1 cellular context compared by ENCODE assay signal in genomic region chr14:75215520-75215919, GRCh38.
TF ChIP-seq lines count a peak whose summit lies in the region.

No MANE protein-coding gene starts in this region.

TF ChIP-seq in GM23338, 12 proteins besides CTCF, POLR2A, EP300 and RAD21 (continued from another document):
- TF ChIP-seq, protein P1, sequence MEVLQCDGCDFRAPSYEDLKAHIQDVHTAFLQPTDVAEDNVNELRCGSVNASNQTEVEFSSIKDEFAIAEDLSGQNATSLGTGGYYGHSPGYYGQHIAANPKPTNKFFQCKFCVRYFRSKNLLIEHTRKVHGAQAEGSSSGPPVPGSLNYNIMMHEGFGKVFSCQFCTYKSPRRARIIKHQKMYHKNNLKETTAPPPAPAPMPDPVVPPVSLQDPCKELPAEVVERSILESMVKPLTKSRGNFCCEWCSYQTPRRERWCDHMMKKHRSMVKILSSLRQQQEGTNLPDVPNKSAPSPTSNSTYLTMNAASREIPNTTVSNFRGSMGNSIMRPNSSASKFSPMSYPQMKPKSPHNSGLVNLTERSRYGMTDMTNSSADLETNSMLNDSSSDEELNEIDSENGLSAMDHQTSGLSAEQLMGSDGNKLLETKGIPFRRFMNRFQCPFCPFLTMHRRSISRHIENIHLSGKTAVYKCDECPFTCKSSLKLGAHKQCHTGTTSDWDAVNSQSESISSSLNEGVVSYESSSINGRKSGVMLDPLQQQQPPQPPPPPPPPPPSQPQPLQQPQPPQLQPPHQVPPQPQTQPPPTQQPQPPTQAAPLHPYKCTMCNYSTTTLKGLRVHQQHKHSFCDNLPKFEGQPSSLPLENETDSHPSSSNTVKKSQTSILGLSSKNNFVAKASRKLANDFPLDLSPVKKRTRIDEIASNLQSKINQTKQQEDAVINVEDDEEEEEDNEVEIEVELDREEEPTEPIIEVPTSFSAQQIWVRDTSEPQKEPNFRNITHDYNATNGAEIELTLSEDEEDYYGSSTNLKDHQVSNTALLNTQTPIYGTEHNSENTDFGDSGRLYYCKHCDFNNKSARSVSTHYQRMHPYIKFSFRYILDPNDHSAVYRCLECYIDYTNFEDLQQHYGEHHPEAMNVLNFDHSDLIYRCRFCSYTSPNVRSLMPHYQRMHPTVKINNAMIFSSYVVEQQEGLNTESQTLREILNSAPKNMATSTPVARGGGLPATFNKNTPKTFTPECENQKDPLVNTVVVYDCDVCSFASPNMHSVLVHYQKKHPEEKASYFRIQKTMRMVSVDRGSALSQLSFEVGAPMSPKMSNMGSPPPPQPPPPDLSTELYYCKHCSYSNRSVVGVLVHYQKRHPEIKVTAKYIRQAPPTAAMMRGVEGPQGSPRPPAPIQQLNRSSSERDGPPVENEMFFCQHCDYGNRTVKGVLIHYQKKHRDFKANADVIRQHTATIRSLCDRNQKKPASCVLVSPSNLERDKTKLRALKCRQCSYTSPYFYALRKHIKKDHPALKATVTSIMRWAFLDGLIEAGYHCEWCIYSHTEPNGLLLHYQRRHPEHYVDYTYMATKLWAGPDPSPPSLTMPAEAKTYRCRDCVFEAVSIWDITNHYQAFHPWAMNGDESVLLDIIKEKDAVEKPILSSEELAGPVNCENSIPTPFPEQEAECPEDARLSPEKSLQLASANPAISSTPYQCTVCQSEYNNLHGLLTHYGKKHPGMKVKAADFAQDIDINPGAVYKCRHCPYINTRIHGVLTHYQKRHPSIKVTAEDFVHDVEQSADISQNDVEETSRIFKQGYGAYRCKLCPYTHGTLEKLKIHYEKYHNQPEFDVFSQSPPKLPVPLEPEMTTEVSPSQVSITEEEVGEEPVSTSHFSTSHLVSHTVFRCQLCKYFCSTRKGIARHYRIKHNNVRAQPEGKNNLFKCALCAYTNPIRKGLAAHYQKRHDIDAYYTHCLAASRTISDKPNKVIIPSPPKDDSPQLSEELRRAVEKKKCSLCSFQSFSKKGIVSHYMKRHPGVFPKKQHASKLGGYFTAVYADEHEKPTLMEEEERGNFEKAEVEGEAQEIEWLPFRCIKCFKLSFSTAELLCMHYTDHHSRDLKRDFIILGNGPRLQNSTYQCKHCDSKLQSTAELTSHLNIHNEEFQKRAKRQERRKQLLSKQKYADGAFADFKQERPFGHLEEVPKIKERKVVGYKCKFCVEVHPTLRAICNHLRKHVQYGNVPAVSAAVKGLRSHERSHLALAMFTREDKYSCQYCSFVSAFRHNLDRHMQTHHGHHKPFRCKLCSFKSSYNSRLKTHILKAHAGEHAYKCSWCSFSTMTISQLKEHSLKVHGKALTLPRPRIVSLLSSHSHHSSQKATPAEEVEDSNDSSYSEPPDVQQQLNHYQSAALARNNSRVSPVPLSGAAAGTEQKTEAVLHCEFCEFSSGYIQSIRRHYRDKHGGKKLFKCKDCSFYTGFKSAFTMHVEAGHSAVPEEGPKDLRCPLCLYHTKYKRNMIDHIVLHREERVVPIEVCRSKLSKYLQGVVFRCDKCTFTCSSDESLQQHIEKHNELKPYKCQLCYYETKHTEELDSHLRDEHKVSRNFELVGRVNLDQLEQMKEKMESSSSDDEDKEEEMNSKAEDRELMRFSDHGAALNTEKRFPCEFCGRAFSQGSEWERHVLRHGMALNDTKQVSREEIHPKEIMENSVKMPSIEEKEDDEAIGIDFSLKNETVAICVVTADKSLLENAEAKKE (CRISPR knock-in tag; IDR thresholded peaks at IDR 0.05) = no peak
- TF ChIP-seq ZNF331 (CRISPR knock-in tag; IDR thresholded peaks at IDR 0.05; ENCODE audit: low read depth) = no peak
- no peak for TF ChIP-seq STAT1 (IDR thresholded peaks at IDR 0.05; ENCODE audit: unreplicated experiment)
- TF ChIP-seq JUNB (IDR thresholded peaks at IDR 0.05; ENCODE audit: unreplicated experiment) = no peak
- TF ChIP-seq EZH2phosphoT487 (IDR thresholded peaks at IDR 0.05; ENCODE audit: unreplicated experiment) = no peak
- TF ChIP-seq ETS1 (IDR thresholded peaks at IDR 0.05) = no peak
- no peak for TF ChIP-seq EZH2 (IDR thresholded peaks at IDR 0.05; ENCODE audit: low read depth, unreplicated experiment)
- TF ChIP-seq POLR2AphosphoS5 (IDR thresholded peaks at IDR 0.05; ENCODE audit: low read depth) = no peak
